Comparison of ENCODE assay signal across 16 cellular contexts in genomic region chr4:48603366-48604003, GRCh38.
DNase-seq lines count a peak whose midpoint lies in the region; ATAC-seq, FAIRE-seq and TF ChIP-seq lines count a peak whose summit lies in the region.
"Had no signal": no experiment of that assay in that cellular context is flagged by ENCODE, and none has a peak within 500 bp of the region (broad histone marks: within the 10 kb centered on the region; RNA-seq: fewer than 3 reads in every experiment).

No MANE protein-coding gene starts in this region.

- H3K4me1 ChIP-seq in A549: peaks cover 26% of the 10 kb centered on the region

- no peak for TF ChIP-seq POLR2A in A549 (IDR thresholded peaks at IDR 0.05; ENCODE audit: low read length)

- no peak for FAIRE-seq in A549 (lab: Jason Lieb, UNC)
- FAIRE-seq: H54 had no signal

- CTCF ChIA-PET in A549 (lab: Yijun Ruan, JAX): no interaction called here

- no peaks in the 10 kb centered on the region for H3K27me3 Mint-ChIP-seq in natural killer cell (ENCODE audit: low read depth in 2 of 2)
- H3K27me3 Mint-ChIP-seq: activated naive CD4-positive, alpha-beta T cell treated with anti-CD3 and anti-CD28 coated beads, Interleukin-2, amount 10 ng/mL, durations not matched to agents 7 days and 5 days; stimulated activated naive CD8-positive, alpha-beta T cell treated with anti-CD3 and anti-CD28 coated beads, Interleukin-15, Interleukin-2, amounts not matched to agents 100 ng/mL and 50 ng/mL, for 24 hours had no signal

- peaks cover 0 to 7% of the 10 kb centered on the region in 2 donors for H3K4me1 Mint-ChIP-seq in natural killer cell
- H3K4me1 Mint-ChIP-seq: activated naive CD4-positive, alpha-beta T cell treated with anti-CD3 and anti-CD28 coated beads, Interleukin-2, amount 10 ng/mL, durations not matched to agents 7 days and 5 days had no signal

- no peak for TF ChIP-seq CTCF in A549 (IDR thresholded peaks at IDR 0.05)
- no peak for TF ChIP-seq CTCF in natural killer cell (IDR thresholded peaks at IDR 0.05)

- TF ChIP-seq EP300 in A549 (IDR thresholded peaks at IDR 0.05): no peak

- peak overlapping the region in 1 of 2 donors; percentile 23 for H3K27ac Mint-ChIP-seq in natural killer cell
- H3K27ac Mint-ChIP-seq: activated naive CD4-positive, alpha-beta T cell treated with anti-CD3 and anti-CD28 coated beads, Interleukin-2, amount 10 ng/mL, durations not matched to agents 7 days and 5 days; stimulated activated naive CD8-positive, alpha-beta T cell treated with anti-CD3 and anti-CD28 coated beads, Interleukin-15, Interleukin-2, amounts not matched to agents 100 ng/mL and 50 ng/mL, for 24 hours; T-helper 2 cell treated with Interferon-gamma antibody and Interleukin-4, amounts not matched to agents 5 μg/mL and 100 μg/mL, for 36 hours had no signal

- no peak overlapping the region for H3K4me3 Mint-ChIP-seq in natural killer cell
- H3K4me3 Mint-ChIP-seq: activated naive CD4-positive, alpha-beta T cell treated with anti-CD3 and anti-CD28 coated beads, Interleukin-2, amount 10 ng/mL, durations not matched to agents 7 days and 5 days; stimulated activated naive CD8-positive, alpha-beta T cell treated with anti-CD3 and anti-CD28 coated beads, Interleukin-15, Interleukin-2, amounts not matched to agents 100 ng/mL and 50 ng/mL, for 24 hours; T-helper 2 cell treated with Interferon-gamma antibody and Interleukin-4, amounts not matched to agents 5 μg/mL and 100 μg/mL, for 36 hours had no signal

- peak overlapping the region in 1 of 2 experiments; percentile 56; a peak in 2 of 6 replicates for H3K27ac ChIP-seq in A549
- H3K27ac ChIP-seq in epithelial cell of prostate: peak overlapping the region; percentile 67

- POLR2A ChIA-PET in A549 (lab: Yijun Ruan, JAX): no interaction called here

- DNase-seq in A549 (ENCODE audit: low read depth in 1 of 2, low spot score in 1 of 2): peak in 1 of 2 experiments; percentile 11
- peak; percentile 81 for DNase-seq in HT-29 (ENCODE audit: low spot score)
- DNase-seq in epithelial cell of prostate (ENCODE audit: low read depth, low spot score): no peak
- DNase-seq in mucosa of gallbladder (ENCODE audit: low spot score): peak; percentile 26
- no peak for DNase-seq in Ammon's horn (ENCODE audit: low spot score)
- DNase-seq in natural killer cell: no peak
- DNase-seq in posterior cingulate gyrus: no peak
- DNase-seq: activated naive CD4-positive, alpha-beta T cell treated with anti-CD3 and anti-CD28 coated beads, Interleukin-2, amount 10 ng/mL, durations not matched to agents 7 days and 5 days; brain microvascular endothelial cell; hippocampal formation; NCI-H146; stimulated activated CD4-positive, alpha-beta T cell treated with anti-CD3 and anti-CD28 coated beads, Interleukin-15, amount 100 ng/mL, for 24 hours had no signal

- WGBS in A549 (ENCODE audit: missing lambda C conversion rate): 82% methylated on average over 3 of the region's 3 CpGs

- no peak for TF ChIP-seq RAD21 in A549 (conservative IDR thresholded peaks at IDR 0.05 in 1 of 2, IDR thresholded peaks at IDR 0.05 in 1 of 2)

- H3K9me3 ChIP-seq in A549: no peaks in the 10 kb centered on the region

- ATAC-seq in A549: peak; percentile 59 to 71; a peak in 3 of 6 replicates
- ATAC-seq in natural killer cell: no peak
- no peak for ATAC-seq in activated CD4-positive, CD25-positive, alpha-beta regulatory T cell treated with anti-CD3 and anti-CD28 coated beads, Interleukin-2, amount 50 U/mL, for 24 hours

- no peaks in the 10 kb centered on the region for H3K36me3 Mint-ChIP-seq in natural killer cell

- H3K9me3 Mint-ChIP-seq in natural killer cell: no peaks in the 10 kb centered on the region
- H3K9me3 Mint-ChIP-seq: activated naive CD4-positive, alpha-beta T cell treated with anti-CD3 and anti-CD28 coated beads, Interleukin-2, amount 10 ng/mL, durations not matched to agents 7 days and 5 days; stimulated activated naive CD8-positive, alpha-beta T cell treated with anti-CD3 and anti-CD28 coated beads, Interleukin-15, Interleukin-2, amounts not matched to agents 100 ng/mL and 50 ng/mL, for 24 hours; T-helper 2 cell treated with Interferon-gamma antibody and Interleukin-4, amounts not matched to agents 5 μg/mL and 100 μg/mL, for 36 hours had no signal

- intact Hi-C loops in natural killer cell (cut with micrococcal nuclease): no loop called here
- intact Hi-C loops in posterior cingulate gyrus (cut with DNase I): no loop called here

- peak overlapping the region; percentile 68 for H3K4me2 ChIP-seq in A549

- no peak overlapping the region for H3K4me3 ChIP-seq in A549

TF ChIP-seq in A549, 52 proteins besides CTCF, POLR2A, EP300 and RAD21:
- TF ChIP-seq KDM1A (IDR thresholded peaks at IDR 0.05; ENCODE audit: low read depth) (no peak), PHF8 (IDR thresholded peaks at IDR 0.05; ENCODE audit: borderline replicate concordance, low read depth) (no peak), ZC3H11A (IDR thresholded peaks at IDR 0.05) (no peak), USF2 (IDR thresholded peaks at IDR 0.05) (no peak), HDAC2 (IDR thresholded peaks at IDR 0.05) (no peak), GATA3 (IDR thresholded peaks at IDR 0.05; ENCODE audit: borderline replicate concordance) (peak; percentile 31; the same call in 1 of the 2 replicates), EHMT2 (IDR thresholded peaks at IDR 0.05; ENCODE audit: low read depth) (no peak)

Comparison
In these comparisons a context has a peak if more than half of its experiments do, and no peak if none do; other contexts are left out.
1. ATAC-seq: peak in A549 (2 of 2); none in natural killer cell (0 of 3) and activated CD4-positive, CD25-positive, alpha-beta regulatory T cell treated with anti-CD3 and anti-CD28 coated beads, Interleukin-2, amount 50 U/mL, for 24 hours (0 of 2).
2. DNase-seq: peak in HT-29 (single experiment) and mucosa of gallbladder (single experiment); none in epithelial cell of prostate (single experiment), Ammon's horn (single experiment), natural killer cell (single experiment) and posterior cingulate gyrus (0 of 10).